Comparison of ENCODE assay signal across 1 cellular context in the genomic region with DNA sequence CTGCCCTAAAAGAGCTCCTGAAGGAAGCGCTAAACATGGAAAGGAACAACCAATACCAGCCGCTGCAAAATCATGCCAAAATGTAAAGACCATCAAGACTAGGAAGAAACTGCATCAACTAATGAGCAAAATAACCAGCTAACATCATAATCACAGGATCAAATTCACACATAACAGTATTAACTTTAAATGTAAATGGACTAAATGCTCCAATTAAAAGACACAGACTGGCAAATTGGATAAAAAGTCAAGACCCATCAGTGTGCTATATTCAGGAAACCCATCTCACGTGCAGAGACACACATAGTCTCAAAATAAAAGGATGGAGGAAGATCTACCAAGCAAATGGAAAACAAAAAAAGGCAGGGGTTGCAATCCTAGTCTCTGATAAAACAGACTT.
A peak's percentile ranks its signal among the peaks of the same experiment; 100 is the strongest.
DNase-seq lines count a peak whose midpoint lies in the region; ATAC-seq, FAIRE-seq and TF ChIP-seq lines count a peak whose summit lies in the region.
"Not testable (repeated sequence)": the region's sequence is repeated elsewhere in the genome, so short reads cannot be mapped to it uniquely, and the experiment has no call there.

No MANE protein-coding gene starts in this region.

- not testable (repeated sequence) for TF ChIP-seq RAD21 in K562 (CRISPR knock-in tag; conservative IDR thresholded peaks at IDR 0.05 in 1 of 2, IDR thresholded peaks at IDR 0.05 in 1 of 2)

- TF ChIP-seq CTCF in K562 (IDR thresholded peaks at IDR 0.05 in 2 of 3, conservative IDR thresholded peaks at IDR 0.05 in 1 of 3; ENCODE audit: insufficient read depth in 2 of 3, low read depth in 1 of 3, low read length in 3 of 3), result not testable (repeated sequence)

- not testable (repeated sequence) for H3K4me3 ChIP-seq in K562

- not testable (repeated sequence) for H3K4me1 ChIP-seq in K562 (replicated peaks in 1 of 2; ENCODE audit: control insufficient read depth in 2 of 2, insufficient read depth in 2 of 2, low read length in 2 of 2)

- in situ Hi-C loops in K562 (cut with MboI), result not testable (repeated sequence)

- POLR2A ChIA-PET in K562 (lab: Yijun Ruan, JAX), result not testable (repeated sequence)

- TF ChIP-seq POLR2A in K562 (conservative IDR thresholded peaks at IDR 0.05), result not testable (repeated sequence)

- FAIRE-seq in K562 (lab: Jason Lieb, UNC), result not testable (repeated sequence)

- H3K9me3 ChIP-seq in K562 (replicated peaks; ENCODE audit: control insufficient read depth, insufficient read depth, low read depth, low read length), result not testable (repeated sequence)

- not testable (repeated sequence) for H3K79me2 ChIP-seq in K562 (ENCODE audit: control insufficient read depth, insufficient read depth, low read length)

- intact Hi-C loops in K562 (cut with micrococcal nuclease), result not testable (repeated sequence)

- not testable (repeated sequence) for H3K4me2 ChIP-seq in K562 (ENCODE audit: insufficient read depth, low read length)

- not testable (repeated sequence) for H2AFZ ChIP-seq in K562 (ENCODE audit: low read depth, low read length)

- not testable (repeated sequence) for H4K20me1 ChIP-seq in K562 (replicated peaks; ENCODE audit: control insufficient read depth, insufficient read depth, low read length)

- not testable (repeated sequence) for H3K27me3 ChIP-seq in K562 (ENCODE audit: control insufficient read depth in 2 of 2, insufficient read depth in 2 of 2, low read length in 2 of 2)

- BruUV-seq in K562 (replicated peaks; lab: Mats Ljungman, UMichigan), result not testable (repeated sequence)

- CTCF ChIA-PET in K562 (lab: Yijun Ruan, JAX; ENCODE audit: low intra/inter-chr PET ratio), result not testable (repeated sequence)

- DNase-seq in K562 (ENCODE audit: extremely low read depth in 1 of 4, low spot score in 3 of 4), result not testable (repeated sequence)

- not testable (repeated sequence) for H3K27ac ChIP-seq in K562 (ENCODE audit: extremely low read depth, low read depth, low read length)

- 47% methylated on average over 3 of the region's 3 CpGs for WGBS in K562 (ENCODE audit: insufficient coverage, low coverage, missing lambda C conversion rate)

- not testable (repeated sequence) for H3K9me1 ChIP-seq in K562 (ENCODE audit: control insufficient read depth, insufficient read depth, low read length)

- TF ChIP-seq EP300 in K562 (IDR thresholded peaks at IDR 0.05; ENCODE audit: low read length), result not testable (repeated sequence)

- H3K9ac ChIP-seq in K562 (ENCODE audit: insufficient read depth in 1 of 2, low read depth in 2 of 2, low read length in 2 of 2), result not testable (repeated sequence)

- H3K36me3 ChIP-seq in K562 (ENCODE audit: control insufficient read depth, insufficient read depth, low read length), result not testable (repeated sequence)

- ATAC-seq in K562, result not testable (repeated sequence)

TF ChIP-seq in K562, 482 proteins besides CTCF, POLR2A, EP300 and RAD21:
- TF ChIP-seq ZNF507 (tag; conservative IDR thresholded peaks at IDR 0.05), result peak; percentile 95
- peak; percentile 51; the same call in 1 of the 2 replicates for TF ChIP-seq ZNF354B (CRISPR knock-in tag; IDR thresholded peaks at IDR 0.05)
